Comparison of ENCODE assay signal across 1 cellular context in genomic region chr1:146922614-146923013, GRCh38. TPM values are rescaled to one million over a fixed set of nuclear protein-coding genes. Genes with fewer than 3 reads are reported as not detected.
DNase-seq lines count a peak whose midpoint lies in the region; ATAC-seq, FAIRE-seq and TF ChIP-seq lines count a peak whose summit lies in the region.
"Not testable (repeated sequence)": the region's sequence is repeated elsewhere in the genome, so short reads cannot be mapped to it uniquely, and the experiment has no call there.

No MANE protein-coding gene starts in this region.

- not testable (repeated sequence) for TF ChIP-seq EP300 in K562 (IDR thresholded peaks at IDR 0.05; ENCODE audit: low read length)

- POLR2A ChIA-PET in K562 (lab: Yijun Ruan, JAX) = not testable (repeated sequence)

- not testable (repeated sequence) for H3K4me3 ChIP-seq in K562

- H3K9ac ChIP-seq in K562 (ENCODE audit: insufficient read depth in 1 of 2, low read depth in 2 of 2, low read length in 2 of 2) = not testable (repeated sequence)

- WGBS in K562 (ENCODE audit: insufficient coverage, low coverage, missing lambda C conversion rate) = 71% methylated on average over 1 of the region's 1 CpG

- CTCF ChIA-PET in K562 (lab: Yijun Ruan, JAX; ENCODE audit: low intra/inter-chr PET ratio) = not testable (repeated sequence)

- in situ Hi-C loops in K562 (cut with MboI) = loop anchor here (5.0 kb wide), 1 partner anchor 1255 kb away; no protein-coding TSS in a partner anchor

- ATAC-seq in K562 = not testable (repeated sequence)

- not testable (repeated sequence) for H3K36me3 ChIP-seq in K562 (ENCODE audit: control insufficient read depth, insufficient read depth, low read length)

- not testable (repeated sequence) for H3K4me2 ChIP-seq in K562 (ENCODE audit: insufficient read depth, low read length)

- not testable (repeated sequence) for H4K20me1 ChIP-seq in K562 (replicated peaks; ENCODE audit: control insufficient read depth, insufficient read depth, low read length)

- not testable (repeated sequence) for TF ChIP-seq RAD21 in K562 (CRISPR knock-in tag; conservative IDR thresholded peaks at IDR 0.05 in 1 of 2, IDR thresholded peaks at IDR 0.05 in 1 of 2)

- not testable (repeated sequence) for H3K79me2 ChIP-seq in K562 (ENCODE audit: control insufficient read depth, insufficient read depth, low read length)

- H3K27ac ChIP-seq in K562 (ENCODE audit: extremely low read depth, low read depth, low read length) = not testable (repeated sequence)

- not testable (repeated sequence) for H3K27me3 ChIP-seq in K562 (ENCODE audit: control insufficient read depth in 2 of 2, insufficient read depth in 2 of 2, low read length in 2 of 2)

- BruUV-seq in K562 (replicated peaks; lab: Mats Ljungman, UMichigan) = not testable (repeated sequence)

- not testable (repeated sequence) for TF ChIP-seq CTCF in K562 (IDR thresholded peaks at IDR 0.05 in 2 of 3, conservative IDR thresholded peaks at IDR 0.05 in 1 of 3; ENCODE audit: insufficient read depth in 2 of 3, low read depth in 1 of 3, low read length in 3 of 3)

- not testable (repeated sequence) for H3K9me3 ChIP-seq in K562 (replicated peaks; ENCODE audit: control insufficient read depth, insufficient read depth, low read depth, low read length)

- TF ChIP-seq POLR2A in K562 (conservative IDR thresholded peaks at IDR 0.05) = not testable (repeated sequence)

- DNase-seq in K562 (ENCODE audit: extremely low read depth in 1 of 4, low spot score in 3 of 4) = not testable (repeated sequence)

- not testable (repeated sequence) for H3K4me1 ChIP-seq in K562 (replicated peaks in 1 of 2; ENCODE audit: control insufficient read depth in 2 of 2, insufficient read depth in 2 of 2, low read length in 2 of 2)

- not testable (repeated sequence) for FAIRE-seq in K562 (lab: Jason Lieb, UNC)

- not testable (repeated sequence) for H2AFZ ChIP-seq in K562 (ENCODE audit: low read depth, low read length)

- not testable (repeated sequence) for H3K9me1 ChIP-seq in K562 (ENCODE audit: control insufficient read depth, insufficient read depth, low read length)

- intact Hi-C loops in K562 (cut with micrococcal nuclease) = not testable (repeated sequence)

TF ChIP-seq in K562, 482 proteins besides CTCF, POLR2A, EP300 and RAD21:
- TF ChIP-seq KDM1A (IDR thresholded peaks at IDR 0.05) (peak in 1 of 2 experiments; percentile 33; a peak in 1 of 4 replicates), RBM25 (IDR thresholded peaks at IDR 0.05; ENCODE audit: low read depth, low read length, severe bottlenecking) (peak; percentile 75), BCOR (IDR thresholded peaks at IDR 0.05) (peak; percentile 73)

RNA-seq across cellular contexts. Expression of gene NBPF12, which starts 15.5 kb away (rescaled TPM):
- 33.2 and 60.2 TPM in 2 replicates for total RNA-seq in K562 (2011; cell fraction: chromatin; rRNA removed; ENCODE audit: low replicate concordance)
- 13.7 and 16.4 TPM in 2 replicates for total RNA-seq in K562 (2011; cell fraction: nucleolus; rRNA removed)
- total RNA-seq in K562 (2011; cell fraction: nucleoplasm; rRNA removed) = 24.0 and 29.4 TPM in 2 replicates
- total RNA-seq in K562 (2014; rRNA removed) (5.1 and 7.2 TPM in 2 replicates), K562 (2014; rRNA removed; fragmentation: Illumina TruSeq; extraction: Trizol) (8.2 and 9.2 TPM in 2 replicates), K562 (2015; rRNA removed; fragmentation: Illumina TruSeq; extraction: Trizol) (9.0 and 9.1 TPM in 2 replicates), K562 (2021) (5.5 and 6.7 TPM in 2 replicates)
- polyA plus RNA-seq in K562 (2011; rRNA removed) (12.1 and 14.5 TPM in 2 replicates), K562 (2014; fragmentation: Illumina TruSeq; extraction: Trizol) (10.7 and 10.9 TPM in 2 replicates), K562 (2014; fragmentation: Nextera tagmentation; extraction: Ambion mirVana) (1 to 10 TPM; 2.4 to 3.0 TPM), K562 (2014; rRNA removed) (7.7 and 9.5 TPM in 2 replicates)
- polyA plus RNA-seq in K562 (2011; cell fraction: cytosol; rRNA removed) = 3.8 and 5.0 TPM in 2 replicates
- polyA plus RNA-seq in K562 (2011; cell fraction: nucleus; rRNA removed) = 45.2 and 49.7 TPM in 2 replicates
- 7.6 and 9.3 TPM in 2 replicates for polyA plus RNA-seq in K562 (2012)
- 9.4 and 10.3 TPM in 2 replicates for polyA minus RNA-seq in K562 (2011; rRNA and poly(A)+ RNA removed)
- 3.4 and 3.7 TPM in 2 replicates for polyA minus RNA-seq in K562 (2011; cell fraction: cytosol; rRNA and poly(A)+ RNA removed)
- 13.1 and 18.0 TPM in 2 replicates for polyA minus RNA-seq in K562 (2011; cell fraction: nucleus; rRNA and poly(A)+ RNA removed)
